ENCODE assay signal across 1 cellular context in the genomic region with DNA sequence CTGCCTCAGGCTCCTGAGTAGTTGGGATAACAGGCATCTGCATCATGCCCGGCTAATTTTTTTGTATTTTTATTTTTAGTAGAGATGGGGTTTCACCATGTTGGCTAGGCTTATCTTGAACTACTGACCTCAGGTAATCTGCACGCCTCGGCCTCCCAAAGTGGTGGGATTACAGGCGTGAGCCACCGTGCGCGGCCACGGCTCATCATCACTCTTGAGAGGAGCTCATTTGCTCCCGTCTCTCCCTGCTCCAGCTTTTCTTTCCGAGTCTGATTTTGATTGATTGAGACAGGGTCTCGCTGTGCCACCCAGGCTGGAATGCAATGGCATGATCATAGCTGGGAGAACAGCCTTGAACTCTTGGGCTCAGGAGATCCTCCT.
TF ChIP-seq lines count a peak whose summit lies in the region.

No MANE protein-coding gene starts in this region.

TF ChIP-seq in IMR-90, 13 proteins besides CTCF, POLR2A, EP300 and RAD21:
- TF ChIP-seq MXI1 (IDR thresholded peaks at IDR 0.05; ENCODE audit: borderline replicate concordance, low read depth, low read length) (no peak), RCOR1 (IDR thresholded peaks at IDR 0.05; ENCODE audit: insufficient replicate concordance, low read length) (no peak), USF2 (IDR thresholded peaks at IDR 0.05; ENCODE audit: low read depth, low read length) (no peak), CHD1 (IDR thresholded peaks at IDR 0.05; ENCODE audit: low read depth, low read length) (no peak), MAZ (IDR thresholded peaks at IDR 0.05; ENCODE audit: borderline replicate concordance, low read depth, low read length) (no peak), RFX5 (IDR thresholded peaks at IDR 0.05; ENCODE audit: low read depth, low read length) (no peak), CEBPB (IDR thresholded peaks at IDR 0.05; ENCODE audit: low read depth, low read length) (no peak), SMC3 (IDR thresholded peaks at IDR 0.05; ENCODE audit: low read depth, low read length) (no peak), MAFK (IDR thresholded peaks at IDR 0.05; ENCODE audit: low read depth, low read length) (no peak)
- TF ChIP-seq, protein P1, sequence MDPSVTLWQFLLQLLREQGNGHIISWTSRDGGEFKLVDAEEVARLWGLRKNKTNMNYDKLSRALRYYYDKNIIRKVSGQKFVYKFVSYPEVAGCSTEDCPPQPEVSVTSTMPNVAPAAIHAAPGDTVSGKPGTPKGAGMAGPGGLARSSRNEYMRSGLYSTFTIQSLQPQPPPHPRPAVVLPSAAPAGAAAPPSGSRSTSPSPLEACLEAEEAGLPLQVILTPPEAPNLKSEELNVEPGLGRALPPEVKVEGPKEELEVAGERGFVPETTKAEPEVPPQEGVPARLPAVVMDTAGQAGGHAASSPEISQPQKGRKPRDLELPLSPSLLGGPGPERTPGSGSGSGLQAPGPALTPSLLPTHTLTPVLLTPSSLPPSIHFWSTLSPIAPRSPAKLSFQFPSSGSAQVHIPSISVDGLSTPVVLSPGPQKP (IDR thresholded peaks at IDR 0.05; ENCODE audit: borderline replicate concordance, low read depth, low read length), result no peak
